In genomic region chr14:20331048-20331613, GRCh38 we compare ENCODE assay signal across 1 cellular context.
A peak's percentile ranks its signal among the peaks of the same experiment; 100 is the strongest.
TF ChIP-seq lines count a peak whose summit lies in the region.

No MANE protein-coding gene starts in this region.

TF ChIP-seq in HepG2, 621 proteins besides CTCF, POLR2A, EP300 and RAD21 (continues in another document):
- TF ChIP-seq HNF4A (CRISPR knock-in tag; IDR thresholded peaks at IDR 0.05) (0 out of 2 replicates have a peak, but pooled peaks have one; percentile 10), MYNN (CRISPR knock-in tag; IDR thresholded peaks at IDR 0.05; ENCODE audit: low read depth) (no peak), IKZF5 (CRISPR knock-in tag; IDR thresholded peaks at IDR 0.05) (no peak), CEBPB (IDR thresholded peaks at IDR 0.05; ENCODE audit: borderline replicate concordance, low read depth, low read length) (peak; percentile 58; the same call in 1 of the 2 replicates), FOXA1 (IDR thresholded peaks at IDR 0.05) (no peak), FOXA1 (CRISPR knock-in tag; IDR thresholded peaks at IDR 0.05) (peak; percentile 51; the same call in 1 of the 2 replicates), ZNF652 (CRISPR knock-in tag; IDR thresholded peaks at IDR 0.05; ENCODE audit: borderline replicate concordance, low read depth) (0 out of 2 replicates have a peak, but pooled peaks have one; percentile 19), ZSCAN5A (CRISPR knock-in tag; IDR thresholded peaks at IDR 0.05; ENCODE audit: borderline replicate concordance) (no peak), MNT (IDR thresholded peaks at IDR 0.05) (peak; percentile 43; the same call in 1 of the 2 replicates), ARID5B (CRISPR knock-in tag; IDR thresholded peaks at IDR 0.05) (peak; percentile 50; the same call in 1 of the 2 replicates), SAP130 (CRISPR knock-in tag; IDR thresholded peaks at IDR 0.05; ENCODE audit: low read depth) (peak; percentile 87), SOX13 (IDR thresholded peaks at IDR 0.05) (no peak), SOX13 (CRISPR knock-in tag; conservative IDR thresholded peaks at IDR 0.05 in 1 of 2, IDR thresholded peaks at IDR 0.05 in 1 of 2) (0 out of 4 replicates have a peak, but pooled peaks of 1 of the 2 experiments have one; percentile 8), CSRNP1 (CRISPR knock-in tag; IDR thresholded peaks at IDR 0.05) (no peak), DNMT3B (CRISPR knock-in tag; conservative IDR thresholded peaks at IDR 0.05) (no peak), ZNF17 (CRISPR knock-in tag; IDR thresholded peaks at IDR 0.05) (no peak), MED1 (CRISPR knock-in tag; IDR thresholded peaks at IDR 0.05) (0 out of 2 replicates have a peak, but pooled peaks have one; percentile 15), IRF2 (CRISPR knock-in tag; IDR thresholded peaks at IDR 0.05) (peak; percentile 37; the same call in 1 of the 2 replicates), RARA (CRISPR knock-in tag; IDR thresholded peaks at IDR 0.05) (peak; percentile 39; the same call in 1 of the 2 replicates), NFYC (CRISPR knock-in tag; IDR thresholded peaks at IDR 0.05) (no peak), ZEB1 (IDR thresholded peaks at IDR 0.05; ENCODE audit: insufficient replicate concordance, low read depth) (no peak), PPARG (CRISPR knock-in tag; conservative IDR thresholded peaks at IDR 0.05) (no peak), USF2 (IDR thresholded peaks at IDR 0.05; ENCODE audit: low read depth, low read length) (no peak), USF2 (CRISPR knock-in tag; IDR thresholded peaks at IDR 0.05; ENCODE audit: borderline replicate concordance) (no peak), THRA (CRISPR knock-in tag; IDR thresholded peaks at IDR 0.05; ENCODE audit: borderline replicate concordance) (peak; percentile 29; the same call in 1 of the 2 replicates), ZBTB2 (CRISPR knock-in tag; IDR thresholded peaks at IDR 0.05; ENCODE audit: low read depth) (no peak), ZBTB46 (CRISPR knock-in tag; IDR thresholded peaks at IDR 0.05; ENCODE audit: borderline replicate concordance) (no peak), ZFP1 (CRISPR knock-in tag; IDR thresholded peaks at IDR 0.05) (no peak), HNRNPL (IDR thresholded peaks at IDR 0.05; ENCODE audit: low read depth, low read length) (no peak), GATAD2A (CRISPR knock-in tag; IDR thresholded peaks at IDR 0.05) (peak; percentile 26; the same call in 1 of the 2 replicates), TOE1 (CRISPR knock-in tag; IDR thresholded peaks at IDR 0.05) (no peak), NR2F6 (IDR thresholded peaks at IDR 0.05) (peak; percentile 38; the same call in 1 of the 2 replicates), NR2F6 (CRISPR knock-in tag; IDR thresholded peaks at IDR 0.05) (0 out of 2 replicates have a peak, but pooled peaks have one; percentile 30), MTERF4 (CRISPR knock-in tag; IDR thresholded peaks at IDR 0.05) (no peak), FOXC1 (CRISPR knock-in tag; IDR thresholded peaks at IDR 0.05; ENCODE audit: borderline replicate concordance) (no peak), CBX1 (IDR thresholded peaks at IDR 0.05; ENCODE audit: low read depth) (no peak), FOXA3 (CRISPR knock-in tag; IDR thresholded peaks at IDR 0.05) (peak; percentile 66), PBX2 (CRISPR knock-in tag; IDR thresholded peaks at IDR 0.05) (no peak), ONECUT2 (CRISPR knock-in tag; IDR thresholded peaks at IDR 0.05) (peak; percentile 53; the same call in 1 of the 2 replicates), ZNF382 (CRISPR knock-in tag; IDR thresholded peaks at IDR 0.05; ENCODE audit: borderline replicate concordance) (no peak)
